Comparison of ENCODE assay signal across 22 cellular contexts in the genomic region with DNA sequence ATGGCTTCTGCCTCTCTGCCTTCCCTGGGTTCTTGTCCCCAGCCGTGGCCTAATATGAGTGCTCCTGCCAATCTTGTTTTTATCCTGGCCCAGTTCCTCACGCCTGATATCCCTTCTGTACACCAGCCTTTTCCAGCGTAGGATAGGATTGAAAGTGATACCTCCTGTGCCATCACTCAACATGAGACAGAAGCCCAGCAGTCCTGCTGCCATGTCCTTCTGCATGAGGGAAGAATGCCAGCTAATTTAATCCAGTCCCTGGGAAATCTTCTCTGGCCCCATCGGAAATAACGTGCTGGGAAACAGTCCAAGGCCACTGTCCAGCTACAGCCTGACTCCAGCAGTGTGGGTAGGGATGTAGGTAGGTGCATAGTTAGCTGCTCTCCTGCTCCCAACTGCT.
A peak's percentile ranks its signal among the peaks of the same experiment; 100 is the strongest.
DNase-seq lines count a peak whose midpoint lies in the region; ATAC-seq, FAIRE-seq and TF ChIP-seq lines count a peak whose summit lies in the region.
"Had no signal": no experiment of that assay in that cellular context is flagged by ENCODE, and none has a peak within 500 bp of the region (broad histone marks: within the 10 kb centered on the region; RNA-seq: fewer than 3 reads in every experiment).

No MANE protein-coding gene starts in this region.

- H3K4me3 ChIP-seq in heart left ventricle, result no peak overlapping the region
- H3K4me3 ChIP-seq in left ventricle myocardium inferior, result no peak overlapping the region
- no peak overlapping the region for H3K4me3 ChIP-seq in H1 (ENCODE audit: extremely low read depth in 1 of 4, insufficient read depth in 2 of 4, low read depth in 3 of 4, low read length in 4 of 4)
- H3K4me3 ChIP-seq in gastrocnemius medialis, result no peak overlapping the region
- H3K4me3 ChIP-seq: A549, SK-N-MC had no signal

- no peak overlapping the region for H2BK15ac ChIP-seq in H1 (ENCODE audit: low read length)

- H2BK20ac ChIP-seq in H1 (ENCODE audit: low read length), result no peak overlapping the region

- POLR2A ChIA-PET in H1 (lab: Charles Lee; ENCODE audit: partially characterized antibody), result interaction anchor here (1.2 kb wide), 1 partner anchor 92 kb away, joined by 4 read pairs; the partner anchor contains the start of gene TPM1

- TF ChIP-seq RAD21 in H1 (IDR thresholded peaks at IDR 0.05 in 1 of 2, conservative IDR thresholded peaks at IDR 0.05 in 1 of 2; ENCODE audit: low read depth in 2 of 2, low read length in 2 of 2), result no peak

- H3K27me3 ChIP-seq in heart left ventricle, result peaks cover 0 to 13% (median 0%) of the 10 kb centered on the region in 9 donors
- H3K27me3 ChIP-seq in left ventricle myocardium inferior (ENCODE audit: low read depth), result no peaks in the 10 kb centered on the region
- H3K27me3 ChIP-seq in H1 (replicated peaks in 1 of 4; ENCODE audit: control insufficient read depth in 3 of 4, extremely low read depth in 1 of 4, insufficient read depth in 3 of 4, low read length in 3 of 4), result no peaks in the 10 kb centered on the region
- no peaks in the 10 kb centered on the region for H3K27me3 ChIP-seq in gastrocnemius medialis

- no peaks in the 10 kb centered on the region for H3K79me1 ChIP-seq in H1 (ENCODE audit: low read depth, low read length)

- H3K9ac ChIP-seq in H1 (replicated peaks in 1 of 4; ENCODE audit: extremely low read depth in 1 of 4, low read depth in 3 of 4, low read length in 3 of 4), result no peak overlapping the region

- H2BK120ac ChIP-seq in H1 (replicated peaks; ENCODE audit: low read depth, low read length), result no peak overlapping the region

- TF ChIP-seq EP300 in H1 (IDR thresholded peaks at IDR 0.05; ENCODE audit: borderline replicate concordance in 1 of 2, low read depth in 2 of 2, low read length in 2 of 2), result no peak

- no peak overlapping the region for H3K56ac ChIP-seq in H1 (replicated peaks; ENCODE audit: insufficient read length, low read depth, low read length)

- H3K27ac ChIP-seq in heart left ventricle (no peak overlapping the region), left ventricle myocardium inferior (replicated peaks) (no peak overlapping the region), H1 (ENCODE audit: low read depth, low read length) (no peak overlapping the region), gastrocnemius medialis (no peak overlapping the region)
- H3K27ac ChIP-seq: A549, RWPE1, SK-N-MC had no signal

- H4K8ac ChIP-seq in H1 (ENCODE audit: extremely low read depth, insufficient read depth, low read length), result no peak overlapping the region

- no peaks in the 10 kb centered on the region for H3K23me2 ChIP-seq in H1 (ENCODE audit: low read depth, low read length)

- no peak overlapping the region for H3K23ac ChIP-seq in H1 (ENCODE audit: insufficient read length)

- DNase-seq in heart left ventricle (no peak), left ventricle myocardium inferior (no peak), H1 (ENCODE audit: low read depth in 1 of 2, low spot score in 2 of 2) (no peak), gastrocnemius medialis (no peak), MV-4-11 (lab: John Stamatoyannopoulos, UW) (no peak), SIG-M5 (lab: John Stamatoyannopoulos, UW) (no peak)
- DNase-seq in effector CD8-positive, alpha-beta T cell (lab: John Stamatoyannopoulos, UW), result no peak
- DNase-seq: DMS153; EL; HFFc6; KG1; NCI-H1048; NCI-H146; NCI-H226; NCI-H526 treated with DMSO at 0.1 percent for 48 hours; NK-92 treated with Interleukin-12 subunit alpha and Interleukin-12 subunit beta, amount 100 ng/mL, for 24 hours; OCI-M1 had no signal

- no peaks in the 10 kb centered on the region for H3K9me3 ChIP-seq in heart left ventricle
- H3K9me3 ChIP-seq in left ventricle myocardium inferior (replicated peaks), result no peaks in the 10 kb centered on the region
- H3K9me3 ChIP-seq in H1 (ENCODE audit: insufficient read depth in 2 of 2, low read depth in 1 of 2, low read length in 1 of 2), result no peaks in the 10 kb centered on the region
- H3K9me3 ChIP-seq in gastrocnemius medialis, result no peaks in the 10 kb centered on the region
- H3K9me3 ChIP-seq: A549 had no signal

- H2AFZ ChIP-seq in H1 (ENCODE audit: low read length), result 0 out of 2 replicates have a peak overlapping the region, but pooled peaks have one; percentile 4

- no peak for TF ChIP-seq POLR2A in heart left ventricle (IDR thresholded peaks at IDR 0.05)
- no peak for TF ChIP-seq POLR2A in H1 (IDR thresholded peaks at IDR 0.05; ENCODE audit: control extremely low read depth in 1 of 2, low read depth in 2 of 2, low read length in 2 of 2)
- no peak for TF ChIP-seq POLR2A in gastrocnemius medialis (IDR thresholded peaks at IDR 0.05)

- ATAC-seq in heart left ventricle (peak in 3 of 4 donors; percentile 16 to 44 (median 29)), SK-N-SH treated with all-trans-retinoic acid at 6 μM for 48 hours (peak; percentile 83), gastrocnemius medialis (peak; percentile 61 to 76)
- ATAC-seq: A549 had no signal

- intact Hi-C loops in heart left ventricle (cut with DNase I) (no loop called here), left ventricle myocardium inferior (cut with micrococcal nuclease) (no loop called here), gastrocnemius medialis (cut with DNase I; ENCODE audit: low total_unique reads) (no loop called here)

- no peak overlapping the region for H2AK5ac ChIP-seq in H1 (ENCODE audit: low read depth, low read length)

- 20 to 48% (median 30%) methylated on average over 5 of the region's 5 CpGs for WGBS in heart left ventricle, 4 donors
- WGBS in H1 (ENCODE audit: extremely low coverage in 1 of 2, insufficient coverage in 1 of 2, insufficient read length in 1 of 2, insufficient replicate concordance in 2 of 2, low coverage in 1 of 2, low lambda C conversion rate in 2 of 2, missing lambda C conversion rate in 1 of 2), 2 experiments, result 89% methylated on average over 5 of the region's 5 CpGs; no CpG with 5 or more reads in 1 of the 2 experiments

- H3K36me3 ChIP-seq in heart left ventricle (no peaks in the 10 kb centered on the region), left ventricle myocardium inferior (no peaks in the 10 kb centered on the region), H1 (ENCODE audit: control insufficient read depth in 2 of 4, insufficient read depth in 4 of 4, low read length in 3 of 4) (no peaks in the 10 kb centered on the region), gastrocnemius medialis (no peaks in the 10 kb centered on the region)

- no peaks in the 10 kb centered on the region for H3K79me2 ChIP-seq in H1 (ENCODE audit: control insufficient read depth in 1 of 2, insufficient read depth in 2 of 2, low read length in 2 of 2)

- no peak overlapping the region for H4K5ac ChIP-seq in H1 (ENCODE audit: insufficient read length, low read depth, low read length)

- CTCF ChIA-PET in H1 (lab: Charles Lee; ENCODE audit: partially characterized antibody), result interaction anchor here (1.0 to 1.6 kb wide), 2 partner anchors 10 to 38 kb away, joined by 3 to 5 read pairs; no protein-coding TSS in a partner anchor

- H2BK5ac ChIP-seq in H1 (ENCODE audit: low read depth, low read length), result no peak overlapping the region

- FAIRE-seq in H1 (lab: Jason Lieb, UNC), result no peak
- FAIRE-seq: A549, H54 had no signal

- no peaks in the 10 kb centered on the region for H4K20me1 ChIP-seq in H1 (replicated peaks in 1 of 2; ENCODE audit: control insufficient read depth in 1 of 2, insufficient read depth in 2 of 2, low read length in 2 of 2)

- in situ Hi-C loops in gastrocnemius medialis (cut with MboI; ENCODE audit: low sequenced_read_pairs in 4 of 4), result no loop called here

- H3K4me2 ChIP-seq in H1 (ENCODE audit: insufficient read depth in 1 of 2, low read depth in 2 of 2, low read length in 2 of 2), result no peak overlapping the region
- H3K4me2 ChIP-seq: A549 had no signal

- no peak overlapping the region for H2BK12ac ChIP-seq in H1 (ENCODE audit: low read depth, low read length)

- no peak for TF ChIP-seq CTCF in heart left ventricle (IDR thresholded peaks at IDR 0.05)
- TF ChIP-seq CTCF in left ventricle myocardium inferior (IDR thresholded peaks at IDR 0.05; ENCODE audit: borderline replicate concordance), result no peak
- no peak for TF ChIP-seq CTCF in H1 (IDR thresholded peaks at IDR 0.05; ENCODE audit: control extremely low read depth in 1 of 3, insufficient read depth in 1 of 3, low read depth in 1 of 3, low read length in 3 of 3)
- TF ChIP-seq CTCF in gastrocnemius medialis (IDR thresholded peaks at IDR 0.05 in 4 of 5, conservative IDR thresholded peaks at IDR 0.05 in 1 of 5), result no peak

- H3K18ac ChIP-seq in H1 (ENCODE audit: extremely low read depth, low read length), result no peak overlapping the region

- no peak overlapping the region for H3K14ac ChIP-seq in H1 (ENCODE audit: insufficient read length)

- H3K4me1 ChIP-seq in heart left ventricle (peaks cover 0 to 8% (median 1%) of the 10 kb centered on the region in 12 donors), left ventricle myocardium inferior (peaks cover 5% of the 10 kb centered on the region), H1 (replicated peaks in 1 of 4; ENCODE audit: control insufficient read depth in 3 of 4, insufficient read depth in 4 of 4, low read length in 3 of 4) (no peaks in the 10 kb centered on the region), gastrocnemius medialis (no peaks in the 10 kb centered on the region)
- H3K4me1 ChIP-seq: A549 had no signal

- no peak overlapping the region for H4K91ac ChIP-seq in H1 (replicated peaks; ENCODE audit: insufficient read length, low read length)

- H3K4ac ChIP-seq in H1 (replicated peaks; ENCODE audit: insufficient read length, low read depth, low read length), result no peak overlapping the region

TF ChIP-seq in SK-N-SH treated with all-trans-retinoic acid at 6 μM for 48 hours, 23 proteins besides CTCF, POLR2A, EP300 and RAD21:
- TF ChIP-seq OSR1 (CRISPR knock-in tag; IDR thresholded peaks at IDR 0.05) (no peak), TCF4 (CRISPR knock-in tag; IDR thresholded peaks at IDR 0.05; ENCODE audit: borderline replicate concordance) (peak; percentile 43; the same call in 1 of the 2 replicates)

TF ChIP-seq in H1, 55 proteins besides CTCF, POLR2A, EP300 and RAD21 (continues in another document):
- no peak for TF ChIP-seq PHF8 (conservative IDR thresholded peaks at IDR 0.05; ENCODE audit: low read depth, low read length)
- TF ChIP-seq CBX5 (IDR thresholded peaks at IDR 0.05; ENCODE audit: low read depth, low read length), result no peak
- TF ChIP-seq RXRA (IDR thresholded peaks at IDR 0.05; ENCODE audit: insufficient read depth, low read depth, low read length), result no peak
- no peak for TF ChIP-seq JUND (IDR thresholded peaks at IDR 0.05; ENCODE audit: low read length)
- no peak for TF ChIP-seq SUZ12 (IDR thresholded peaks at IDR 0.05; ENCODE audit: low read length)
- TF ChIP-seq KDM1A (IDR thresholded peaks at IDR 0.05; ENCODE audit: borderline replicate concordance, low read length), result no peak
- TF ChIP-seq POU5F1 (IDR thresholded peaks at IDR 0.05; ENCODE audit: low read depth, low read length), result no peak
- TF ChIP-seq, protein P1, sequence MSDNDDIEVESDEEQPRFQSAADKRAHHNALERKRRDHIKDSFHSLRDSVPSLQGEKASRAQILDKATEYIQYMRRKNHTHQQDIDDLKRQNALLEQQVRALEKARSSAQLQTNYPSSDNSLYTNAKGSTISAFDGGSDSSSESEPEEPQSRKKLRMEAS (IDR thresholded peaks at IDR 0.05), result no peak
- no peak for TF ChIP-seq MAFK (IDR thresholded peaks at IDR 0.05; ENCODE audit: low read depth, low read length)
- TF ChIP-seq SIN3A (conservative IDR thresholded peaks at IDR 0.05 in 1 of 2, IDR thresholded peaks at IDR 0.05 in 1 of 2; ENCODE audit: low read depth in 1 of 2, low read length in 2 of 2), result no peak

Comparison
In these comparisons a context has a peak if more than half of its experiments do, and no peak if none do; other contexts are left out.
1. ATAC-seq: peak in every context shown above with its lines; median percentile 83 in SK-N-SH treated with all-trans-retinoic acid at 6 μM for 48 hours; 68 in gastrocnemius medialis; 29 in heart left ventricle.